ENCODE assay signal across 12 cellular contexts in the genomic region with DNA sequence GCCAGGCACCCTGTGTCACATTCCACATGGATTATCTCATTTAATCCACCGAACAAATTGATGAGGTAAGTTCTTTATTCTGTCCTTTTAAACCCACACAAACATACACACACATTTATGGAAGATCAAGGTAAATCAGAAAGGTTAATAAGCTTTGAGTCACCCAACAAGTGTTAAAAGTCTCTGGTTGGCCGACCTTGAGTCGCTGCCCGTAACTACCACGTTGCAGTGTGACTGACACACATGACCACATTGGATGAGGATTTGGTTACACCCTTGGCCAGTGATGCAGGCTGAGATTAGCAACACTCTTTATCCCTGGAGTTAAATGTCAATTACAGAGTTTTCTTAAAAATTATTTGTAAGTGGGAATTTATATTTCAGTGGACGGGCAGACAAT. TPM values are rescaled to one million over a fixed set of nuclear protein-coding genes. Genes with fewer than 3 reads are reported as not detected.
A peak's percentile ranks its signal among the peaks of the same experiment; 100 is the strongest.
DNase-seq lines count a peak whose midpoint lies in the region; ATAC-seq, FAIRE-seq and TF ChIP-seq lines count a peak whose summit lies in the region.
"Had no signal": no experiment of that assay in that cellular context is flagged by ENCODE, and none has a peak within 500 bp of the region (broad histone marks: within the 10 kb centered on the region; RNA-seq: fewer than 3 reads in every experiment).

No MANE protein-coding gene starts in this region.

- ATAC-seq in GM19043 (IDR thresholded peaks at IDR 0.05; ENCODE audit: low read depth, unreplicated experiment), result peak; percentile 50
- ATAC-seq in HG02885 (IDR thresholded peaks at IDR 0.05; ENCODE audit: poor library complexity, unreplicated experiment), result peak; percentile 44
- ATAC-seq in psoas muscle, result peak; percentile 78 to 95 (median 94)
- no peak for ATAC-seq in HG03045 (IDR thresholded peaks at IDR 0.05; ENCODE audit: unreplicated experiment)
- ATAC-seq: heart right ventricle, upper lobe of right lung had no signal

- no peak overlapping the region for H3K14ac ChIP-seq in trophoblast cell (ENCODE audit: low read length)

- no peak overlapping the region for H2BK12ac ChIP-seq in trophoblast cell (ENCODE audit: low read length)

- H4K12ac ChIP-seq in trophoblast cell (ENCODE audit: low read depth, low read length), result no peak overlapping the region

- no peak overlapping the region for H2AFZ ChIP-seq in trophoblast cell (ENCODE audit: insufficient read depth, low read length, poor library complexity)

- H2AK5ac ChIP-seq in trophoblast cell (ENCODE audit: low read length), result no peak overlapping the region

- H2BK5ac ChIP-seq in trophoblast cell (ENCODE audit: low read depth, low read length, poor library complexity), result no peak overlapping the region

- no peak overlapping the region for H4K8ac ChIP-seq in trophoblast cell (ENCODE audit: low read depth, low read length)

- H3K4me1 ChIP-seq in psoas muscle (peaks cover 12% of the 10 kb centered on the region), trophoblast cell (ENCODE audit: control insufficient read depth in 1 of 2, insufficient read depth in 2 of 2, low read length in 2 of 2) (no peaks in the 10 kb centered on the region)
- H3K4me1 ChIP-seq: upper lobe of right lung had no signal

- no peaks in the 10 kb centered on the region for H3K79me2 ChIP-seq in trophoblast cell (ENCODE audit: control insufficient read depth, insufficient read depth, low read length, poor library complexity)

- peak overlapping the region; percentile 28 for H3K27ac ChIP-seq in psoas muscle
- H3K27ac ChIP-seq in trophoblast cell (ENCODE audit: low read depth, low read length), result no peak overlapping the region
- H3K27ac ChIP-seq: heart right ventricle, sigmoid colon, upper lobe of right lung had no signal

- intact Hi-C loops in psoas muscle (cut with DNase I), result loop anchor here in 1 of 2 donors (5.0 kb wide), 1 partner anchor 67 kb away; no protein-coding TSS in a partner anchor

- DNase-seq in RCC 7860 (ENCODE audit: low spot score) (peak; percentile 66), psoas muscle (peak; percentile 39 to 65), mesenteric fat pad (ENCODE audit: low spot score) (no peak), trophoblast cell (no peak)
- DNase-seq: activated naive CD8-positive, alpha-beta T cell treated with anti-CD3 and anti-CD28 coated beads, Interleukin-2, amount 10 ng/mL, durations not matched to agents 7 days and 5 days; heart right ventricle; midbrain; sigmoid colon; upper lobe of right lung had no signal

- no peak overlapping the region for H4K91ac ChIP-seq in trophoblast cell (ENCODE audit: low read depth, low read length)

- H3K18ac ChIP-seq in trophoblast cell (ENCODE audit: low read length), result no peak overlapping the region

- TF ChIP-seq CTCF in psoas muscle (IDR thresholded peaks at IDR 0.05), result no peak

- no peaks in the 10 kb centered on the region for H3K9me3 ChIP-seq in psoas muscle
- H3K9me3 ChIP-seq in trophoblast cell (ENCODE audit: insufficient read depth, low read depth, low read length), result no peaks in the 10 kb centered on the region
- H3K9me3 ChIP-seq: heart right ventricle, sigmoid colon, upper lobe of right lung had no signal

- H3K9ac ChIP-seq in trophoblast cell (ENCODE audit: low read length), result no peak overlapping the region

- no peak overlapping the region for H3K4me3 ChIP-seq in psoas muscle
- no peak overlapping the region for H3K4me3 ChIP-seq in trophoblast cell (ENCODE audit: low read depth, low read length)
- H3K4me3 ChIP-seq: heart right ventricle, sigmoid colon, upper lobe of right lung had no signal

- peak; percentile 89 for FAIRE-seq in RCC 7860 (lab: Jason Lieb, UNC)

- no peak overlapping the region for H3K23ac ChIP-seq in trophoblast cell (ENCODE audit: low read length)

- no peak overlapping the region for H3K4me2 ChIP-seq in trophoblast cell (ENCODE audit: low read length)

- H2BK120ac ChIP-seq in trophoblast cell (ENCODE audit: insufficient read depth, low read length, poor library complexity), result no peak overlapping the region

- no peaks in the 10 kb centered on the region for H3K79me1 ChIP-seq in trophoblast cell (ENCODE audit: low read length)

- WGBS in psoas muscle, 3 donors, result 31 to 42% (median 33%) methylated on average over 6 of the region's 6 CpGs
- WGBS in trophoblast cell (ENCODE audit: extremely low coverage, insufficient coverage, insufficient read length), result no CpG with 5 or more reads among the region's 6 CpGs

- no peak overlapping the region for H3K4ac ChIP-seq in trophoblast cell (ENCODE audit: low read depth, low read length)

- no peaks in the 10 kb centered on the region for H3K36me3 ChIP-seq in psoas muscle (ENCODE audit: insufficient read depth in 1 of 2, low read depth in 1 of 2)
- H3K36me3 ChIP-seq in trophoblast cell (ENCODE audit: control insufficient read depth in 1 of 2, insufficient read depth in 2 of 2, low read length in 2 of 2), result no peaks in the 10 kb centered on the region

- no peaks in the 10 kb centered on the region for H3K27me3 ChIP-seq in psoas muscle (ENCODE audit: insufficient read depth in 3 of 3, low read length in 2 of 3)
- H3K27me3 ChIP-seq in trophoblast cell (ENCODE audit: insufficient read depth, low read length), result no peaks in the 10 kb centered on the region
- H3K27me3 ChIP-seq: heart right ventricle, sigmoid colon, upper lobe of right lung had no signal

RNA-seq across cellular contexts. Expression of gene FOXP1, which starts 19.2 kb away (rescaled TPM):
- total RNA-seq in psoas muscle, result 10 to 100 TPM; 15.4 to 26.4 (median 19.6) TPM
- 10 to 100 TPM in 1 of 3 donors, 1 to 10 TPM in 2; 2.6 to 10.2 (median 9.5) TPM for polyA plus RNA-seq in psoas muscle
- total RNA-seq in mesenteric fat pad, result 74.2 TPM
- 17.6 and 17.8 TPM in 2 replicates for polyA plus RNA-seq in trophoblast cell (2013)

Comparison
In these comparisons a context has a peak if more than half of its experiments do, and no peak if none do; other contexts are left out.
1. DNase-seq: peak in RCC 7860 (single experiment) and psoas muscle (2 of 2); none in mesenteric fat pad (single experiment) and trophoblast cell (0 of 2).